28 cellular contexts compared by ENCODE assay signal in the genomic region with DNA sequence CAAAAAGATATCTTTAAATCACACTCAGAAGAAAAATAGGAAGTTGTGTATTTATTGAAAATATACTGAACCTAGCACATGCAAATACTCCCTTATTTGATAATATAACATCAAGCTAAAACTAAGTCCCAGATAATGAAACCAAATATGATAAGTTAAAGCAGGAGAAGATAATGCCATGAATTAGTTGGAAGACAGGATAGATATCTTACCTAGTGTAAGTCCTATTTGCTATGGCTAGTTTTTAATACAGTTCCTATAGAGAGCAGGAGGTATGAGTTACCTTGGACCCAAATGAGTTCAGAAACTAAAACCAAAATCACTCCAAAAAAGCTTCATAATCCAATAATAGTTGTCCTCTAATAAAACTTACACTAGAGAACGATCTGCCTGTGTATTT.
"Had no signal": no experiment of that assay in that cellular context is flagged by ENCODE, and none has a peak within 500 bp of the region (broad histone marks: within the 10 kb centered on the region; RNA-seq: fewer than 3 reads in every experiment).

No MANE protein-coding gene starts in this region.

- H3K4me3 ChIP-seq: colonic mucosa, coronary artery, dorsolateral prefrontal cortex, esophagus muscularis mucosa, esophagus squamous epithelium, gastrocnemius medialis, gastroesophageal sphincter, heart left ventricle, heart right ventricle had no signal

- H3K4me1 ChIP-seq: colonic mucosa, esophagus muscularis mucosa, esophagus squamous epithelium, foreskin keratinocyte, gastrocnemius medialis, gastroesophageal sphincter, heart left ventricle, heart right ventricle had no signal

- H3K27me3 ChIP-seq: colonic mucosa, dorsolateral prefrontal cortex, esophagus muscularis mucosa, esophagus squamous epithelium, foreskin keratinocyte, gastrocnemius medialis, gastroesophageal sphincter, heart left ventricle, heart right ventricle had no signal

- H3K36me3 ChIP-seq: colonic mucosa, esophagus muscularis mucosa, esophagus squamous epithelium, gastrocnemius medialis, gastroesophageal sphincter, heart left ventricle, heart right ventricle had no signal

- FAIRE-seq: colon, endometrium, endothelial cell of umbilical vein, frontal cortex had no signal

- H3K9me3 ChIP-seq: colonic mucosa, esophagus muscularis mucosa, esophagus squamous epithelium, gastrocnemius medialis, gastroesophageal sphincter, heart left ventricle had no signal

- H3K27ac ChIP-seq: colonic mucosa, coronary artery, dorsolateral prefrontal cortex, epithelial cell of prostate, esophagus muscularis mucosa, esophagus squamous epithelium, foreskin keratinocyte, gastrocnemius medialis, gastroesophageal sphincter, heart left ventricle, heart right ventricle had no signal

- ATAC-seq: effector memory CD8-positive, alpha-beta T cell; esophagus mucosa; foreskin keratinocyte; gastrocnemius medialis; gastroesophageal sphincter; heart left ventricle; heart right ventricle had no signal

- DNase-seq: colonic mucosa; cortex of kidney; dermis blood vessel endothelial cell; dorsolateral prefrontal cortex; effector CD4-positive, alpha-beta T cell; effector CD8-positive, alpha-beta T cell; effector memory CD4-positive, alpha-beta T cell; effector memory CD8-positive, alpha-beta T cell; endodermal cell; erythroblast; esophagus squamous epithelium; foreskin fibroblast; foreskin keratinocyte; foreskin melanocyte; gastrocnemius medialis; glutamatergic neuron; head of caudate nucleus; heart left ventricle; heart right ventricle had no signal
